Comparison of ENCODE assay signal across 20 cellular contexts in the genomic region with DNA sequence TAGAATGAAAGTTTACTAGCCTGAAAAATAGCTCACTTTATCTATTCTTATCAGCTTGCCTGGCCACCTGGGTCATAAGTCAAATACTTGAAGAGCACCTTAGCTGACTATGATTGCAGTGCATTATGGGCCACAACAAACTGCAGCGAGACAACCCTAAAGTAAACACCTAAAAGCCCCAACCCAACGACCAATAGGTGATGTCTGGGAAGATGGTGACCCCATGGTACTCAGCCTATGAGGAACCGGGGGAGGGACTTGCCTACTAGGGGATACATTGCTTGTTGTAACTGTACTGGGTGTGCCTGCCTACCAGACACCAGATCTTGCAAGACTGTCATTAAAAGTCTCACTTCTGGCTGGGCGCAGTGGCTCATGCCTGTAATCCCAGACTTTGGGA. TPM values are rescaled to one million over a fixed set of nuclear protein-coding genes. Genes with fewer than 3 reads are reported as not detected.
A peak's percentile ranks its signal among the peaks of the same experiment; 100 is the strongest.
DNase-seq lines count a peak whose midpoint lies in the region; ATAC-seq and TF ChIP-seq lines count a peak whose summit lies in the region.
"Had no signal": no experiment of that assay in that cellular context is flagged by ENCODE, and none has a peak within 500 bp of the region (broad histone marks: within the 10 kb centered on the region; RNA-seq: fewer than 3 reads in every experiment).

No MANE protein-coding gene starts in this region.

- RAD21 ChIA-PET in HCT116 (lab: Charles Lee; ENCODE audit: low non-redundant PET in 1 of 2, low total read pairs in 2 of 2, uncharacterized antibody in 2 of 2, unreplicated experiment in 2 of 2), result no interaction called here

- H2AFZ ChIP-seq in HCT116 (ENCODE audit: low read depth, low read length, poor library complexity, severe bottlenecking), result no peak overlapping the region
- H2AFZ ChIP-seq in PC-9, result no peak overlapping the region
- H2AFZ ChIP-seq in H9 (ENCODE audit: low read length), result no peak overlapping the region
- H2AFZ ChIP-seq in MM.1S (ENCODE audit: low read length), result no peak overlapping the region
- H2AFZ ChIP-seq: GM23248 had no signal

- H3T11ph ChIP-seq in H9 (ENCODE audit: low read length), result no peak overlapping the region

- H3K27ac ChIP-seq in C4-2B (peak overlapping the region; percentile 83), HCT116 (ENCODE audit: low read depth, low read length) (peak overlapping the region; percentile 29; the same call in 1 of the 2 replicates), PC-9 (peak overlapping the region; percentile 38), H9 (ENCODE audit: insufficient read length, low read depth, low read length) (no peak overlapping the region), prostate gland (no peak overlapping the region), MM.1S (ENCODE audit: low read length) (no peak overlapping the region)
- H3K27ac ChIP-seq: BLaER1 treated with 17β-estradiol and CSF1 and Interleukin-3, amounts not matched to agents 10 nM and 100 nM; GM23248 had no signal

- H2BK12ac ChIP-seq in H9 (ENCODE audit: insufficient read length, low read depth, low read length), result no peak overlapping the region

- no peak overlapping the region for H2BK15ac ChIP-seq in H9 (ENCODE audit: low read depth, low read length)

- H2AK5ac ChIP-seq in H9 (ENCODE audit: insufficient read length, low read length), result no peak overlapping the region

- H3K4me3 ChIP-seq in HCT116 (replicated peaks in 1 of 2; ENCODE audit: low read depth in 1 of 2, low read length in 2 of 2), result no peak overlapping the region
- H3K4me3 ChIP-seq in PC-9, result no peak overlapping the region
- H3K4me3 ChIP-seq in mucosa of descending colon, result no peak overlapping the region
- H3K4me3 ChIP-seq in prostate gland, result no peak overlapping the region
- H3K4me3 ChIP-seq in MM.1S (ENCODE audit: low read length), result no peak overlapping the region
- H3K4me3 ChIP-seq: BLaER1 treated with 17β-estradiol and CSF1 and Interleukin-3, amounts not matched to agents 10 nM and 100 nM; GM23248; MG63 had no signal

- no peak overlapping the region for H2BK5ac ChIP-seq in H9 (ENCODE audit: insufficient read length, low read length)

- H3K4ac ChIP-seq in H9 (ENCODE audit: low read depth, low read length), result no peak overlapping the region

- H3K23ac ChIP-seq in H9 (ENCODE audit: insufficient read length, low read depth, low read length), result no peak overlapping the region

- no TSS peak for BruUV-seq in HCT116 (replicated peaks; lab: Mats Ljungman, UMichigan)
- no TSS peak for BruUV-seq in PC-9 (replicated peaks; lab: Mats Ljungman, UMichigan)

- H3K23me2 ChIP-seq in H9 (ENCODE audit: insufficient read length, low read depth, low read length, poor library complexity, severe bottlenecking), result no peaks in the 10 kb centered on the region

- H3K9ac ChIP-seq in HCT116 (ENCODE audit: low read length) (no peak overlapping the region), H9 (ENCODE audit: extremely low read depth, insufficient read length, low read length) (no peak overlapping the region), MM.1S (ENCODE audit: low read length) (no peak overlapping the region)
- H3K9ac ChIP-seq: BLaER1 treated with 17β-estradiol and CSF1 and Interleukin-3, amounts not matched to agents 10 nM and 100 nM; GM23248 had no signal

- POLR2A ChIA-PET in HCT116 (lab: Charles Lee) (no interaction called here), PC-9 (lab: Charles Lee; ENCODE audit: unreplicated experiment) (interaction anchor here (0.5 to 1.3 kb wide), 5 partner anchors 63 to 1122 kb away, joined by 4 to 46 read pairs (median 6); no protein-coding TSS in a partner anchor)

- ATAC-seq in HCT116 (no peak), mucosa of descending colon (peak; percentile 28), HG03521 (IDR thresholded peaks at IDR 0.05; ENCODE audit: unreplicated experiment) (no peak)
- ATAC-seq: PC-3 had no signal

- TF ChIP-seq CTCF in C4-2B (conservative IDR thresholded peaks at IDR 0.05) (no peak), HCT116 (IDR thresholded peaks at IDR 0.05 in 2 of 3, conservative IDR thresholded peaks at IDR 0.05 in 1 of 3; ENCODE audit: borderline replicate concordance in 1 of 3, insufficient read depth in 1 of 3, low read depth in 2 of 3, low read length in 2 of 3) (no peak), PC-9 (conservative IDR thresholded peaks at IDR 0.05) (no peak), mucosa of descending colon (IDR thresholded peaks at IDR 0.05) (no peak), H9 (conservative IDR thresholded peaks at IDR 0.05) (no peak), prostate gland (IDR thresholded peaks at IDR 0.05) (no peak), MM.1S (IDR thresholded peaks at IDR 0.05; ENCODE audit: low read length) (no peak)

- H3F3A ChIP-seq in PC-9 (ENCODE audit: insufficient read depth, low read depth) (peaks cover 56% of the 10 kb centered on the region), MM.1S (ENCODE audit: insufficient read depth, low read length) (no peaks in the 10 kb centered on the region)

- H3K9me2 ChIP-seq in HCT116 (ENCODE audit: insufficient read depth) (no peaks in the 10 kb centered on the region), PC-9 (ENCODE audit: insufficient read depth) (no peaks in the 10 kb centered on the region), MM.1S (replicated peaks; ENCODE audit: insufficient read depth, low read length) (no peaks in the 10 kb centered on the region)

- H3K27me3 ChIP-seq in HCT116 (ENCODE audit: insufficient read depth, low read length), result no peaks in the 10 kb centered on the region
- peaks cover 6% of the 10 kb centered on the region; the same call in 1 of the 2 replicates for H3K27me3 ChIP-seq in PC-9 (ENCODE audit: insufficient read depth, low read depth)
- H3K27me3 ChIP-seq in H9 (ENCODE audit: insufficient read depth, low read length), result no peaks in the 10 kb centered on the region
- H3K27me3 ChIP-seq in prostate gland (replicated peaks; ENCODE audit: insufficient read depth), result no peaks in the 10 kb centered on the region
- H3K27me3 ChIP-seq in MM.1S (replicated peaks; ENCODE audit: insufficient read depth, low read length), result peaks cover 8% of the 10 kb centered on the region; the same call in 1 of the 2 replicates
- H3K27me3 ChIP-seq: BLaER1 treated with 17β-estradiol and CSF1 and Interleukin-3, amounts not matched to agents 10 nM and 100 nM had no signal

- no peaks in the 10 kb centered on the region for H3K9me3 ChIP-seq in HCT116 (ENCODE audit: control insufficient read depth in 1 of 2, insufficient read depth in 1 of 2, low read depth in 1 of 2, low read length in 2 of 2)
- no peaks in the 10 kb centered on the region for H3K9me3 ChIP-seq in PC-9 (ENCODE audit: insufficient read depth, low read depth)
- no peaks in the 10 kb centered on the region for H3K9me3 ChIP-seq in mucosa of descending colon
- no peaks in the 10 kb centered on the region for H3K9me3 ChIP-seq in H9 (ENCODE audit: control insufficient read depth, low read depth, low read length)
- no peaks in the 10 kb centered on the region for H3K9me3 ChIP-seq in prostate gland
- no peaks in the 10 kb centered on the region for H3K9me3 ChIP-seq in MM.1S (replicated peaks; ENCODE audit: insufficient read depth, low read length)
- H3K9me3 ChIP-seq: BLaER1 treated with 17β-estradiol and CSF1 and Interleukin-3, amounts not matched to agents 10 nM and 100 nM; MG63 had no signal

- peaks cover 33% of the 10 kb centered on the region for H3K27me3 Mint-ChIP-seq in H9 (ENCODE audit: low read depth)

- no CpG with 5 or more reads among the region's 4 CpGs for WGBS in H9 (ENCODE audit: extremely low coverage, insufficient read length, low lambda C conversion rate)
- WGBS in prostate gland, result 84% methylated on average over 4 of the region's 4 CpGs

- H3K4me1 ChIP-seq in HCT116 (ENCODE audit: control insufficient read depth in 1 of 2, insufficient read depth in 2 of 2, low read length in 2 of 2) (peaks cover 51 to 56% of the 10 kb centered on the region in 2 experiments), PC-9 (replicated peaks; ENCODE audit: insufficient read depth) (peaks cover 58% of the 10 kb centered on the region), mucosa of descending colon (ENCODE audit: low read depth) (peaks cover 28% of the 10 kb centered on the region), H9 (ENCODE audit: insufficient read depth, low read length) (no peaks in the 10 kb centered on the region), prostate gland (replicated peaks) (peaks cover 17% of the 10 kb centered on the region), MM.1S (ENCODE audit: low read length) (no peaks in the 10 kb centered on the region)
- H3K4me1 ChIP-seq: BLaER1 treated with 17β-estradiol and CSF1 and Interleukin-3, amounts not matched to agents 10 nM and 100 nM had no signal

- no peak overlapping the region for H4K8ac ChIP-seq in H9 (replicated peaks; ENCODE audit: insufficient read length, low read depth, low read length)

- H3K36me3 ChIP-seq in HCT116 (ENCODE audit: control insufficient read depth in 1 of 2, insufficient read depth in 2 of 2, low read length in 2 of 2), result no peaks in the 10 kb centered on the region
- no peaks in the 10 kb centered on the region for H3K36me3 ChIP-seq in PC-9 (ENCODE audit: low read depth)
- H3K36me3 ChIP-seq in mucosa of descending colon (ENCODE audit: low read depth), result no peaks in the 10 kb centered on the region
- no peaks in the 10 kb centered on the region for H3K36me3 ChIP-seq in prostate gland
- H3K36me3 ChIP-seq in MM.1S (replicated peaks; ENCODE audit: insufficient read depth, low read length), result no peaks in the 10 kb centered on the region
- H3K36me3 ChIP-seq: BLaER1 treated with 17β-estradiol and CSF1 and Interleukin-3, amounts not matched to agents 10 nM and 100 nM; MG63 had no signal

- no peaks in the 10 kb centered on the region for H3K36me3 Mint-ChIP-seq in H9 (ENCODE audit: insufficient read depth in 1 of 3, low read depth in 3 of 3)
- H3K36me3 Mint-ChIP-seq: CD8-positive, alpha-beta memory T cell had no signal

- no peak overlapping the region for H2BK20ac ChIP-seq in H9 (ENCODE audit: low read depth, low read length, poor library complexity, severe bottlenecking)

- no peaks in the 10 kb centered on the region for H3K79me1 ChIP-seq in H9 (ENCODE audit: insufficient read depth, low read depth, low read length, poor library complexity, severe bottlenecking)

- peaks cover 5 to 9% of the 10 kb centered on the region in 2 experiments; a peak in 3 of 4 replicates for H3K4me1 Mint-ChIP-seq in H9
- H3K4me1 Mint-ChIP-seq: CD8-positive, alpha-beta memory T cell had no signal

- no peak overlapping the region for H3K14ac ChIP-seq in H9 (ENCODE audit: insufficient read depth, low read length)

- DNase-seq in HCT116 (ENCODE audit: low read depth, low spot score) (no peak), PC-9 (peak; percentile 74 to 82), mucosa of descending colon (no peak), H9 (no peak), prostate gland (ENCODE audit: low spot score) (no peak), MM.1S (no peak)
- DNase-seq: CD8-positive, alpha-beta memory T cell; DMS 273 treated with DMSO at 0.1 percent for 48 hours; EL; GM23248; Karpas-422; MG63; NCI-H1694 treated with DMSO at 0.1 percent for 48 hours; NCI-H226; NCI-H524; T-helper 1 cell had no signal

- intact Hi-C loops in HCT116 (cut with micrococcal nuclease), result no loop called here
- intact Hi-C loops in PC-9 (cut with micrococcal nuclease; ENCODE audit: unreplicated experiment), result loop anchor here (2.0 to 5.0 kb wide), 2 partner anchors 63 to 154 kb away; no protein-coding TSS in a partner anchor
- intact Hi-C loops in mucosa of descending colon (cut with DNase I, micrococcal nuclease), result no loop called here
- intact Hi-C loops in prostate gland (cut with DNase I), result no loop called here

- no peak overlapping the region for H2BK120ac ChIP-seq in H9 (ENCODE audit: low read depth, low read length, poor library complexity, severe bottlenecking)

- H3K9me3 Mint-ChIP-seq in H9, result no peaks in the 10 kb centered on the region
- H3K9me3 Mint-ChIP-seq: CD8-positive, alpha-beta memory T cell had no signal

- H3K56ac ChIP-seq in H9 (ENCODE audit: insufficient read length, low read depth, low read length), result no peak overlapping the region

- no peak overlapping the region for H3K18ac ChIP-seq in H9 (ENCODE audit: insufficient read length, low read depth, low read length)

- TF ChIP-seq POLR2A in HCT116 (IDR thresholded peaks at IDR 0.05; ENCODE audit: borderline replicate concordance, extremely low read depth, insufficient read depth, insufficient read length), result no peak
- TF ChIP-seq POLR2A in prostate gland (IDR thresholded peaks at IDR 0.05), result no peak

- no peak for TF ChIP-seq RAD21 in HCT116 (IDR thresholded peaks at IDR 0.05; ENCODE audit: low read depth)

- CTCF ChIA-PET in HCT116 (lab: Charles Lee), result interaction anchor here (1.7 kb wide), 1 partner anchor 200 kb away, joined by 4 read pairs; no protein-coding TSS in a partner anchor
- CTCF ChIA-PET in PC-9 (lab: Charles Lee), result interaction anchor here (0.5 to 1.8 kb wide), 3 partner anchors 20 to 153 kb away, joined by 3 to 8 read pairs (median 8); no protein-coding TSS in a partner anchor

- no peak overlapping the region for H4K5ac ChIP-seq in H9 (ENCODE audit: insufficient read length, low read depth, low read length)

- H4K20me1 ChIP-seq in HCT116 (ENCODE audit: insufficient read depth) (no peaks in the 10 kb centered on the region), PC-9 (ENCODE audit: insufficient read depth) (no peaks in the 10 kb centered on the region), H9 (ENCODE audit: control insufficient read depth, insufficient read depth, insufficient read length) (no peaks in the 10 kb centered on the region), MM.1S (ENCODE audit: insufficient read depth, low read length) (no peaks in the 10 kb centered on the region)
- H4K20me1 ChIP-seq: BLaER1 treated with 17β-estradiol and CSF1 and Interleukin-3, amounts not matched to agents 10 nM and 100 nM had no signal

- H3K27ac Mint-ChIP-seq in H9, result no peak overlapping the region
- H3K27ac Mint-ChIP-seq: CD8-positive, alpha-beta memory T cell had no signal

- no peaks in the 10 kb centered on the region for H3K79me2 ChIP-seq in HCT116 (ENCODE audit: insufficient read depth, low read length)
- no peaks in the 10 kb centered on the region for H3K79me2 ChIP-seq in PC-9 (ENCODE audit: low read depth)
- no peaks in the 10 kb centered on the region for H3K79me2 ChIP-seq in H9 (ENCODE audit: insufficient read depth, low read length)
- H3K79me2 ChIP-seq in MM.1S (ENCODE audit: low read length), result no peaks in the 10 kb centered on the region

- peak overlapping the region; percentile 39; the same call in 1 of the 2 replicates for H3K4me2 ChIP-seq in HCT116 (ENCODE audit: low read length)
- H3K4me2 ChIP-seq in PC-9, result peak overlapping the region; percentile 83
- no peak overlapping the region for H3K4me2 ChIP-seq in H9 (ENCODE audit: insufficient read depth, insufficient read length, low read length)
- H3K4me2 ChIP-seq in MM.1S (ENCODE audit: low read depth, low read length), result no peak overlapping the region
- H3K4me2 ChIP-seq: BLaER1 treated with 17β-estradiol and CSF1 and Interleukin-3, amounts not matched to agents 10 nM and 100 nM had no signal

- H4K91ac ChIP-seq in H9 (ENCODE audit: insufficient read length, low read depth, low read length), result no peak overlapping the region

- H3K4me3 Mint-ChIP-seq in H9, result no peak overlapping the region
- H3K4me3 Mint-ChIP-seq: CD8-positive, alpha-beta memory T cell had no signal

RNA-seq across cellular contexts. Expression of a gene that starts 35.6 kb away (rescaled TPM):
- total RNA-seq in HCT116 (2021; ENCODE audit: unreplicated experiment) (not detected), PC-9 (2021) (not detected in 2 replicates), mucosa of descending colon (10 to 100 TPM in 1 of 3 donors, 1 to 10 TPM in 1, under 1 TPM in 1; 0.92 to 23.6 (median 2.5) TPM), H9 (2021) (not detected in 2 replicates), prostate gland (1 to 10 TPM in 1 of 2 donors, not detected in 1; 1.6 TPM)
- not detected in 2 replicates for polyA plus RNA-seq in HCT116 (2012)
- total RNA-seq: CD8-positive, alpha-beta memory T cell; GM23248; PC-3 had no signal
- polyA plus RNA-seq: CD8-positive, alpha-beta memory T cell; GM23248 had no signal

RNA-seq across cellular contexts. Expression of a gene that starts 49.8 kb away (rescaled TPM):
- 90.0 TPM for total RNA-seq in HCT116 (2021; ENCODE audit: unreplicated experiment)
- polyA plus RNA-seq in HCT116 (2012), result 33.9 and 39.9 TPM in 2 replicates
- 131 and 136 TPM in 2 replicates for total RNA-seq in PC-9 (2021)
- 10 to 100 TPM; 15.7 to 84.0 (median 23.6) TPM for total RNA-seq in mucosa of descending colon
- total RNA-seq in H9 (2021), result 31.4 and 32.8 TPM in 2 replicates
- 10 to 100 TPM; 39.9 to 56.2 TPM for total RNA-seq in prostate gland

Comparison
In these comparisons a context has a peak if more than half of its experiments do, and no peak if none do; other contexts are left out.
1. H3K27ac ChIP-seq: peak in C4-2B (single experiment), HCT116 (single experiment) and PC-9 (single experiment); none in H9 (single experiment), prostate gland (0 of 2) and MM.1S (single experiment).
2. DNase-seq: peak in PC-9 (2 of 2); none in HCT116 (single experiment), mucosa of descending colon (0 of 3), H9 (single experiment), prostate gland (single experiment) and MM.1S (single experiment).
3. H3K4me2 ChIP-seq: peak in HCT116 (single experiment) and PC-9 (single experiment); none in H9 (single experiment) and MM.1S (single experiment).